17 cellular contexts compared by ENCODE assay signal in genomic region chr22:21579474-21579851, GRCh38. TPM values are rescaled to one million over a fixed set of nuclear protein-coding genes. Genes with fewer than 3 reads are reported as not detected.
"Had no signal": no experiment of that assay in that cellular context is flagged by ENCODE, and none has a peak within 500 bp of the region (broad histone marks: within the 10 kb centered on the region; RNA-seq: fewer than 3 reads in every experiment).

No MANE protein-coding gene starts in this region.

- DNase-seq: activated CD4-positive, CD25-positive, alpha-beta regulatory T cell treated with anti-CD3 and anti-CD28 coated beads, Interleukin-2, amount 50 U/mL, for 72 hours; activated effector memory CD4-positive, alpha-beta T cell treated with Interleukin-2 at 50 U/mL for 16 hours; adrenal gland; mucosa of descending colon; naive thymus-derived CD8-positive, alpha-beta T cell; stimulated activated CD4-positive, alpha-beta T cell treated with anti-CD3 and anti-CD28 coated beads, Interleukin-2, amount 100 ng/mL, for 48 hours; stimulated activated naive B cell treated with anti-CD40 and anti-IgM and Interleukin-4, amounts not matched to agents 10 μg/mL and 1 μg/mL and 100 μg/mL, for 72 hours; substantia nigra; SW 1271; upper lobe of right lung had no signal

- H3K27ac Mint-ChIP-seq: activated naive CD4-positive, alpha-beta T cell treated with anti-CD3 and anti-CD28 coated beads, Interleukin-2, amount 50 U/mL, for 24 hours; stimulated activated naive B cell treated with anti-CD40 and anti-IgM and Interleukin-4, amounts not matched to agents 10 μg/mL and 1 μg/mL and 100 μg/mL, for 72 hours had no signal

- H3K27me3 ChIP-seq: adrenal gland, cardiac muscle cell, upper lobe of right lung had no signal

- FAIRE-seq: colon, islet of Langerhans had no signal

- H3K27ac ChIP-seq: adrenal gland, cardiac muscle cell, upper lobe of right lung had no signal

- H3K4me3 Mint-ChIP-seq: activated naive CD4-positive, alpha-beta T cell treated with anti-CD3 and anti-CD28 coated beads, Interleukin-2, amount 50 U/mL, for 24 hours; stimulated activated naive B cell treated with anti-CD40 and anti-IgM and Interleukin-4, amounts not matched to agents 10 μg/mL and 1 μg/mL and 100 μg/mL, for 72 hours had no signal

- H3K27me3 Mint-ChIP-seq: activated naive CD4-positive, alpha-beta T cell treated with anti-CD3 and anti-CD28 coated beads, Interleukin-2, amount 50 U/mL, for 24 hours; naive thymus-derived CD8-positive, alpha-beta T cell; stimulated activated naive B cell treated with anti-CD40 and anti-IgM and Interleukin-4, amounts not matched to agents 10 μg/mL and 1 μg/mL and 100 μg/mL, for 72 hours had no signal

- ATAC-seq: mucosa of descending colon; naive thymus-derived CD8-positive, alpha-beta T cell; stimulated activated naive B cell treated with anti-CD40 and anti-IgM and Interleukin-4, amounts not matched to agents 10 μg/mL and 1 μg/mL and 100 μg/mL, for 72 hours; upper lobe of right lung had no signal

- H3K9me3 Mint-ChIP-seq: activated naive CD4-positive, alpha-beta T cell treated with anti-CD3 and anti-CD28 coated beads, Interleukin-2, amount 50 U/mL, for 24 hours; naive thymus-derived CD8-positive, alpha-beta T cell; stimulated activated naive B cell treated with anti-CD40 and anti-IgM and Interleukin-4, amounts not matched to agents 10 μg/mL and 1 μg/mL and 100 μg/mL, for 72 hours had no signal

- H3K9me3 ChIP-seq: adrenal gland, mucosa of descending colon, upper lobe of right lung had no signal

- H3K36me3 ChIP-seq: adrenal gland, cardiac muscle cell, upper lobe of right lung had no signal

- H3K4me3 ChIP-seq: adrenal gland, cardiac muscle cell, mucosa of descending colon, upper lobe of right lung had no signal

RNA-seq across cellular contexts. Expression of gene RIMBP3C, which starts 28.2 kb away (rescaled TPM):
- total RNA-seq: skeletal muscle tissue had no signal

RNA-seq across cellular contexts. Expression of gene CCDC116, which starts 53.1 kb away (rescaled TPM):
- total RNA-seq: esophagus mucosa, lung microvascular endothelial cell, skeletal muscle tissue had no signal
- polyA plus RNA-seq: naive thymus-derived CD8-positive, alpha-beta T cell had no signal
